ENCODE assay signal across 30 cellular contexts in the genomic region with DNA sequence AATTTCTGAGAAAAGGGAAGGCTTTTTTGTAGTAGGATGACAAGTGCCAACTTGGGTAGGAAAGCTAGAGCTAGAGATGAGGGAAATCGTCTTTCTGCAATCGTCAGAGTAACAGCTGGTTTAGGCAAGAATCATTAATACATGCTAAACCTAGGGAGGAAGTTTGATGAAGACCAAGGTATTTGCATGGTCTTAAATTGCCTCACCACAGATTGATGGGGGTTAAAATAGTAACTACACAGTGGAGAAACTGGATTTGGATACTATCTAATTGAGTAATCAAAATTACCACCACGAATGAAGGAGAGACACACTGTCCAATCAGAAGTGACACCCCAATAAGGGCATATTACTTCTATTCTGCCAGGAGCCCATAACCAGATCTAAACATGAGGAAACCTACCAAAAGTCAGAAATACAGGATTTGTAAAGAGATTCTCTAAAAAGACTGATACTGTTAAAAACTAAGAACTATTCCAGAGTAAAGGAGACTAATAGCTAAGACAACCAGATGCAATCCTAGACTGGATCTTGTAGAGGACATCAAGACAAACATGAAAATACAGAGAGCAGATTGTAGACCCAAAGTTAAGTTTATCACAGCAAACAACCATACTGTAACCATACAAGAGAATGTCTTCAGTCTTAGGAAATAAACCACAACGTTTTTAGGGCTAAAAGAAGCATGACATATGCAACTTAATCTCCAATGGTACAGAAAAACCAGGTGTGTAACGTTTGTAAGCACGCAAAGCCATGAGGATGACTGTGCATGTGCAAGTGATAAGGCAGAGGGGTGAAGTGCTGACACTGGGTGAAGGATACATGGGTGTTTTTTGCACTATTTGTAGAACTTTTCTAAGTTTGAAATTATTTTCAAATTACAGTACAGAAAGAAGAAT. TPM values are rescaled to one million over a fixed set of nuclear protein-coding genes. Genes with fewer than 3 reads are reported as not detected.
DNase-seq lines count a peak whose midpoint lies in the region; ATAC-seq, FAIRE-seq and TF ChIP-seq lines count a peak whose summit lies in the region.
"Had no signal": no experiment of that assay in that cellular context is flagged by ENCODE, and none has a peak within 500 bp of the region (broad histone marks: within the 10 kb centered on the region; RNA-seq: fewer than 3 reads in every experiment).

No MANE protein-coding gene starts in this region.

- no peak for DNase-seq in activated T-cell treated with anti-CD3 and anti-CD28 coated beads, Interleukin-2, amount 50 U/mL, for 72 hours
- DNase-seq in activated T-cell treated with anti-CD3 and anti-CD28 coated beads, Interleukin-2, amount 50 U/mL, for 48 hours = no peak
- DNase-seq in GM12891 (ENCODE audit: insufficient read length, low spot score) = no peak
- DNase-seq in SK-N-MC (ENCODE audit: low read depth, low spot score) = no peak
- DNase-seq in memory B cell (ENCODE audit: low spot score in 2 of 2) = no peak
- no peak for DNase-seq in NCI-H2081 (lab: John Stamatoyannopoulos, UW)
- no peak for DNase-seq in T-helper 2 cell
- no peak for DNase-seq in SW480 (ENCODE audit: low spot score)
- DNase-seq: activated CD4-positive, alpha-beta T cell treated with anti-CD3 and anti-CD28 coated beads for 36 hours; AML-193; CD4-positive, alpha-beta memory T cell; colonic mucosa; DND-41; effector memory CD4-positive, alpha-beta T cell; erythroblast; NCI-H1436 treated with DMSO at 0.1 percent for 48 hours; SHP77 treated with DMSO at 0.1 percent for 48 hours; stimulated activated CD4-positive, alpha-beta T cell treated with anti-CD3 and anti-CD28 coated beads, Interleukin-2, amount 100 ng/mL, for 24 hours; stimulated activated CD8-positive, alpha-beta memory T cell treated with anti-CD3 and anti-CD28 coated beads, Interleukin-4, amount 100 ng/mL, for 48 hours; stomach had no signal

- H3K36me3 ChIP-seq in SK-N-MC (ENCODE audit: insufficient read depth, low read length) = peaks cover 100% of the 10 kb centered on the region

- ATAC-seq in activated T-cell treated with anti-CD3 and anti-CD28 coated beads, Interleukin-2, amount 50 U/mL, for 72 hours (replicated peaks in 1 of 2) = no peak
- peak; percentile 27 for ATAC-seq in memory B cell (ENCODE audit: low read depth)
- ATAC-seq: activated CD4-positive, alpha-beta T cell treated with anti-CD3 and anti-CD28 coated beads for 36 hours; HCT116; Panc1 had no signal

- peak overlapping the region; percentile 77 for H3K27ac Mint-ChIP-seq in activated T-cell treated with anti-CD3 and anti-CD28 coated beads, Interleukin-2, amount 50 U/mL, for 72 hours
- no peak overlapping the region for H3K27ac Mint-ChIP-seq in memory B cell
- H3K27ac Mint-ChIP-seq: activated CD4-positive, alpha-beta T cell treated with anti-CD3 and anti-CD28 coated beads for 36 hours had no signal

- peak; percentile 66 for FAIRE-seq in GM12891 (lab: Jason Lieb, UNC)
- FAIRE-seq: astrocyte, D721Med, islet of Langerhans had no signal

- H3K4me3 ChIP-seq in SK-N-MC = no peak overlapping the region
- H3K4me3 ChIP-seq: cardiac muscle cell, colonic mucosa, right atrium auricular region, stomach, vagina had no signal

- H3K9me3 Mint-ChIP-seq in activated T-cell treated with anti-CD3 and anti-CD28 coated beads, Interleukin-2, amount 50 U/mL, for 72 hours = no peaks in the 10 kb centered on the region
- no peaks in the 10 kb centered on the region for H3K9me3 Mint-ChIP-seq in memory B cell
- H3K9me3 Mint-ChIP-seq: CD4-positive, alpha-beta memory T cell had no signal

- peaks cover 22 to 55% of the 10 kb centered on the region in 2 donors for H3K36me3 Mint-ChIP-seq in activated T-cell treated with anti-CD3 and anti-CD28 coated beads, Interleukin-2, amount 50 U/mL, for 72 hours (ENCODE audit: insufficient read depth in 2 of 2)
- peaks cover 40% of the 10 kb centered on the region for H3K36me3 Mint-ChIP-seq in memory B cell

- H3K4me3 Mint-ChIP-seq in activated T-cell treated with anti-CD3 and anti-CD28 coated beads, Interleukin-2, amount 50 U/mL, for 72 hours = no peak overlapping the region
- no peak overlapping the region for H3K4me3 Mint-ChIP-seq in memory B cell
- H3K4me3 Mint-ChIP-seq: activated CD4-positive, alpha-beta T cell treated with anti-CD3 and anti-CD28 coated beads for 36 hours; CD4-positive, alpha-beta memory T cell had no signal

- TF ChIP-seq POLR2A in GM12891 (IDR thresholded peaks at IDR 0.05; ENCODE audit: low read depth, low read length) = no peak

- no peaks in the 10 kb centered on the region for H3K9me3 ChIP-seq in SK-N-MC (ENCODE audit: low read depth, low read length)
- H3K9me3 ChIP-seq: colonic mucosa, right atrium auricular region, stomach, vagina had no signal

- no peaks in the 10 kb centered on the region for H3K4me1 Mint-ChIP-seq in activated T-cell treated with anti-CD3 and anti-CD28 coated beads, Interleukin-2, amount 50 U/mL, for 72 hours (ENCODE audit: low read depth)
- peaks cover 32% of the 10 kb centered on the region for H3K4me1 Mint-ChIP-seq in memory B cell

- no peak overlapping the region for H3K9ac ChIP-seq in SK-N-MC (ENCODE audit: insufficient read length)
- H3K9ac ChIP-seq: parathyroid adenoma had no signal

- H3K27me3 Mint-ChIP-seq in activated T-cell treated with anti-CD3 and anti-CD28 coated beads, Interleukin-2, amount 50 U/mL, for 72 hours (ENCODE audit: low read depth) = no peaks in the 10 kb centered on the region
- H3K27me3 Mint-ChIP-seq in memory B cell = no peaks in the 10 kb centered on the region
- H3K27me3 Mint-ChIP-seq: activated CD4-positive, alpha-beta T cell treated with anti-CD3 and anti-CD28 coated beads for 36 hours; CD4-positive, alpha-beta memory T cell had no signal

- peak overlapping the region; percentile 10; the same call in 1 of the 2 replicates for H3K27ac ChIP-seq in SK-N-MC
- H3K27ac ChIP-seq: colonic mucosa, HL-60, parathyroid adenoma, right atrium auricular region, stomach, vagina had no signal

TF ChIP-seq in GM12891, 5 proteins besides CTCF, POLR2A, EP300 and RAD21:
- TF ChIP-seq POLR2AphosphoS5 (IDR thresholded peaks at IDR 0.05; ENCODE audit: low read depth, low read length) (no peak), PAX5 (IDR thresholded peaks at IDR 0.05; ENCODE audit: insufficient read depth, low read length, severe bottlenecking) (no peak), SPI1 (IDR thresholded peaks at IDR 0.05; ENCODE audit: low read depth, low read length) (0 out of 2 replicates have a peak, but pooled peaks have one; percentile 32), POU2F2 (IDR thresholded peaks at IDR 0.05; ENCODE audit: low read depth, low read length) (no peak)

RNA-seq across cellular contexts. Expression of a gene that starts 21.8 kb away (rescaled TPM):
- 100 to 1,000 TPM; 207 to 208 TPM for total RNA-seq in activated T-cell treated with anti-CD3 and anti-CD28 coated beads, Interleukin-2, amount 50 U/mL, for 72 hours
- 178 TPM for polyA plus RNA-seq in GM12891 (2012; ENCODE audit: low read depth, missing spikeins)

RNA-seq across cellular contexts. Expression of a gene that starts 22.0 kb away (rescaled TPM):
- total RNA-seq in activated T-cell treated with anti-CD3 and anti-CD28 coated beads, Interleukin-2, amount 50 U/mL, for 72 hours = 10 to 100 TPM; 41.1 to 47.0 TPM
- 21.8 TPM for polyA plus RNA-seq in GM12891 (2012; ENCODE audit: low read depth, missing spikeins)
